Comparison of ENCODE assay signal across 18 cellular contexts in genomic region chr7:18488047-18488446, GRCh38. TPM values are rescaled to one million over a fixed set of nuclear protein-coding genes. Genes with fewer than 3 reads are reported as not detected.
A peak's percentile ranks its signal among the peaks of the same experiment; 100 is the strongest.
DNase-seq lines count a peak whose midpoint lies in the region; ATAC-seq, FAIRE-seq and TF ChIP-seq lines count a peak whose summit lies in the region.
"Had no signal": no experiment of that assay in that cellular context is flagged by ENCODE, and none has a peak within 500 bp of the region (broad histone marks: within the 10 kb centered on the region; RNA-seq: fewer than 3 reads in every experiment).

No MANE protein-coding gene starts in this region.

- H3K27ac ChIP-seq in PC-3 (ENCODE audit: low read length) (no peak overlapping the region), osteoblast (ENCODE audit: low read depth, low read length) (no peak overlapping the region), small intestine (ENCODE audit: low read depth in 1 of 2, low read length in 1 of 2) (no peak overlapping the region)
- H3K27ac ChIP-seq: 22Rv1, A549, BLaER1 had no signal

- peak; percentile 99 for ATAC-seq in PC-3
- ATAC-seq: A549 had no signal

- H3K9ac ChIP-seq in PC-3 (ENCODE audit: low read length), result no peak overlapping the region
- H3K9ac ChIP-seq: BLaER1 had no signal

- CTCF ChIA-PET in PC-3 (lab: Charles Lee), result interaction anchor here (0.6 kb wide), 2 partner anchors 130 to 552 kb away, joined by 3 to 4 read pairs; no protein-coding TSS in a partner anchor

- TF ChIP-seq CTCF in PC-3 (conservative IDR thresholded peaks at IDR 0.05; ENCODE audit: low read depth, low read length) (no peak), bronchial epithelial cell (IDR thresholded peaks at IDR 0.05; ENCODE audit: insufficient read depth, low read length, severe bottlenecking) (no peak), osteoblast (IDR thresholded peaks at IDR 0.05; ENCODE audit: extremely low read depth, low read depth, low read length) (no peak)

- POLR2A ChIA-PET in PC-3 (lab: Charles Lee; ENCODE audit: unreplicated experiment), result no interaction called here

- H3K27me3 ChIP-seq in PC-3 (ENCODE audit: low read length), result no peaks in the 10 kb centered on the region
- no peaks in the 10 kb centered on the region for H3K27me3 ChIP-seq in bronchial epithelial cell (ENCODE audit: control insufficient read depth, insufficient read depth, low read length)
- H3K27me3 ChIP-seq in osteoblast (ENCODE audit: insufficient read depth, low read length), result no peaks in the 10 kb centered on the region
- no peaks in the 10 kb centered on the region for H3K27me3 ChIP-seq in small intestine (ENCODE audit: control insufficient read depth in 2 of 2, insufficient read depth in 2 of 2, low read length in 2 of 2)
- H3K27me3 ChIP-seq: BLaER1 had no signal

- H3K4me2 ChIP-seq in PC-3 (ENCODE audit: low read length), result no peak overlapping the region
- no peak overlapping the region for H3K4me2 ChIP-seq in osteoblast (ENCODE audit: insufficient read depth, low read length)
- H3K4me2 ChIP-seq: A549, BLaER1 had no signal

- no peak for DNase-seq in GM19239 (ENCODE audit: insufficient read length, low spot score)
- peak; percentile 31 for DNase-seq in PC-3
- DNase-seq in bronchial epithelial cell (ENCODE audit: low read depth), result peak; percentile 39
- no peak for DNase-seq in osteoblast (ENCODE audit: insufficient read length, low spot score, missing footprints)
- no peak for DNase-seq in small intestine
- DNase-seq in NCI-H146 (lab: John Stamatoyannopoulos, UW), result no peak
- DNase-seq in GM03348 (ENCODE audit: low spot score), result no peak
- DNase-seq: CD4-positive, alpha-beta memory T cell; DMS153; DMS79; GDM1; H9; IMR-90 had no signal

- H4K20me1 ChIP-seq in PC-3 (ENCODE audit: low read length) (no peaks in the 10 kb centered on the region), osteoblast (ENCODE audit: insufficient read depth, low read length) (no peaks in the 10 kb centered on the region)
- H4K20me1 ChIP-seq: BLaER1 had no signal

- BruUV-seq in PC-3 (replicated peaks; lab: Mats Ljungman, UMichigan), result no TSS peak

- no peaks in the 10 kb centered on the region for H3F3A ChIP-seq in PC-3 (ENCODE audit: low read length, unreplicated experiment)

- H3K36me3 ChIP-seq in PC-3 (ENCODE audit: low read depth, low read length) (no peaks in the 10 kb centered on the region), bronchial epithelial cell (ENCODE audit: control insufficient read depth, insufficient read depth, low read length) (no peaks in the 10 kb centered on the region), osteoblast (ENCODE audit: insufficient read depth, low read length) (no peaks in the 10 kb centered on the region), small intestine (ENCODE audit: control insufficient read depth in 2 of 2, insufficient read depth in 2 of 2, low read length in 2 of 2) (no peaks in the 10 kb centered on the region)
- H3K36me3 ChIP-seq: BLaER1 had no signal

- peak; percentile 4 for FAIRE-seq in GM19239 (lab: Jason Lieb, UNC)
- no peak for FAIRE-seq in bronchial epithelial cell (lab: Jason Lieb, UNC)
- no peak for FAIRE-seq in small intestine (lab: Jason Lieb, UNC)
- FAIRE-seq: A549, H1, HTR-8/SVneo had no signal

- no peaks in the 10 kb centered on the region; the same call in 1 of the 2 replicates for H3K9me2 ChIP-seq in PC-3 (replicated peaks; ENCODE audit: low read length)

- no peaks in the 10 kb centered on the region for H3K79me2 ChIP-seq in PC-3 (ENCODE audit: low read length)
- H3K79me2 ChIP-seq in osteoblast (ENCODE audit: insufficient read depth, low read length), result no peaks in the 10 kb centered on the region

- WGBS in small intestine, 3 donors, result 79 to 84% (median 81%) methylated on average over 1 of the region's 1 CpG

- H3K4me3 ChIP-seq in PC-3 (ENCODE audit: low read length) (no peak overlapping the region), bronchial epithelial cell (ENCODE audit: low read depth, low read length) (no peak overlapping the region), osteoblast (ENCODE audit: insufficient read depth, low read length) (no peak overlapping the region), small intestine (ENCODE audit: low read depth in 1 of 2, low read length in 2 of 2) (no peak overlapping the region)
- H3K4me3 ChIP-seq: A549, BLaER1 had no signal

- peaks cover 10% of the 10 kb centered on the region; the same call in 1 of the 2 replicates for H3K4me1 ChIP-seq in PC-3 (ENCODE audit: insufficient read depth, low read length)
- H3K4me1 ChIP-seq in osteoblast (ENCODE audit: insufficient read depth, low read length), result no peaks in the 10 kb centered on the region
- H3K4me1 ChIP-seq in small intestine (ENCODE audit: control insufficient read depth in 2 of 2, insufficient read depth in 1 of 2, low read depth in 1 of 2, low read length in 1 of 2), result no peaks in the 10 kb centered on the region
- H3K4me1 ChIP-seq: A549, BLaER1 had no signal

- no peak overlapping the region for H2AFZ ChIP-seq in PC-3 (ENCODE audit: low read length)
- peak overlapping the region; percentile 3 for H2AFZ ChIP-seq in osteoblast (ENCODE audit: low read length)

- no peaks in the 10 kb centered on the region for H3K9me3 ChIP-seq in PC-3 (ENCODE audit: low read length)
- no peaks in the 10 kb centered on the region for H3K9me3 ChIP-seq in osteoblast (ENCODE audit: low read depth, low read length)
- no peaks in the 10 kb centered on the region for H3K9me3 ChIP-seq in small intestine (ENCODE audit: control insufficient read depth, low read depth)
- H3K9me3 ChIP-seq: A549, BLaER1 had no signal

- intact Hi-C loops in PC-3 (cut with micrococcal nuclease), result loop anchor here (2.0 to 5.0 kb wide), 2 partner anchors 59 to 61 kb away; no protein-coding TSS in a partner anchor

RNA-seq across cellular contexts. Expression of gene HDAC9, which starts 7.5 kb away (rescaled TPM):
- 6.8 and 7.8 TPM in 2 replicates for total RNA-seq in PC-3 (2014; rRNA removed)
- 12.1 and 18.9 TPM in 2 replicates for total RNA-seq in bronchial epithelial cell
- 11.2 and 21.7 TPM in 2 replicates for total RNA-seq in osteoblast
- polyA plus RNA-seq in small intestine, result 1 to 10 TPM in 2 of 3 donors, not detected in 1; 2.2 to 2.7 TPM

Comparison
In these comparisons a context has a peak if more than half of its experiments do, and no peak if none do; other contexts are left out.
1. DNase-seq: peak in PC-3 (single experiment) and bronchial epithelial cell (single experiment); none in GM19239 (single experiment), osteoblast (single experiment), small intestine (single experiment), NCI-H146 (single experiment) and GM03348 (single experiment).